In genomic region chr12:40921563-40922163, GRCh38 we compare ENCODE assay signal across 8 cellular contexts.
DNase-seq lines count a peak whose midpoint lies in the region; ATAC-seq, FAIRE-seq and TF ChIP-seq lines count a peak whose summit lies in the region.

No MANE protein-coding gene starts in this region.

- H3K9me3 Mint-ChIP-seq in activated T-helper 1 cell treated with anti-CD3 and anti-CD28 coated beads, Interleukin-12 subunit alpha, Interleukin-12 subunit beta, Interleukin-2, Interleukin-4 antibody, amounts not matched to agents 30 ng/mL and 10 ng/mL and 1 ng/mL, durations not matched to agents 14 hours and 24 hours and 36 hours = no peaks in the 10 kb centered on the region
- no peaks in the 10 kb centered on the region for H3K9me3 Mint-ChIP-seq in activated T-helper 17 cell treated with anti-CD3 and anti-CD28 coated beads, Interleukin-2, amount 50 U/mL, for 72 hours

- H3K79me2 ChIP-seq in PC-3 (ENCODE audit: low read length) = no peaks in the 10 kb centered on the region

- CTCF ChIA-PET in PC-3 (lab: Charles Lee) = interaction anchor here (0.7 kb wide), 1 partner anchor 160 kb away, joined by 3 read pairs; no protein-coding TSS in a partner anchor

- H3K4me1 Mint-ChIP-seq in activated T-helper 1 cell treated with anti-CD3 and anti-CD28 coated beads, Interleukin-12 subunit alpha, Interleukin-12 subunit beta, Interleukin-2, Interleukin-4 antibody, amounts not matched to agents 30 ng/mL and 10 ng/mL and 1 ng/mL, durations not matched to agents 14 hours and 24 hours and 36 hours (ENCODE audit: low read depth) = no peaks in the 10 kb centered on the region
- no peaks in the 10 kb centered on the region for H3K4me1 Mint-ChIP-seq in activated T-helper 17 cell treated with anti-CD3 and anti-CD28 coated beads, Interleukin-2, amount 50 U/mL, for 72 hours

- H3K36me3 ChIP-seq in PC-3 (ENCODE audit: low read depth, low read length) (no peaks in the 10 kb centered on the region), suprapubic skin (no peaks in the 10 kb centered on the region)

- H3K27me3 Mint-ChIP-seq in activated T-helper 1 cell treated with anti-CD3 and anti-CD28 coated beads, Interleukin-12 subunit alpha, Interleukin-12 subunit beta, Interleukin-2, Interleukin-4 antibody, amounts not matched to agents 30 ng/mL and 10 ng/mL and 1 ng/mL, durations not matched to agents 14 hours and 24 hours and 36 hours (ENCODE audit: insufficient read depth) = no peaks in the 10 kb centered on the region
- H3K27me3 Mint-ChIP-seq in activated T-helper 17 cell treated with anti-CD3 and anti-CD28 coated beads, Interleukin-2, amount 50 U/mL, for 72 hours = peaks cover 10% of the 10 kb centered on the region

- ATAC-seq in PC-3 (no peak), HG02840 (IDR thresholded peaks at IDR 0.05; ENCODE audit: low FRiP score, unreplicated experiment) (no peak)
- no peak for ATAC-seq in activated T-helper 17 cell treated with anti-CD3 and anti-CD28 coated beads, Interleukin-2, amount 50 U/mL, for 72 hours (replicated peaks)

- H2AFZ ChIP-seq in PC-3 (ENCODE audit: low read length) = no peak overlapping the region

- peaks cover 23% of the 10 kb centered on the region; the same call in 1 of the 2 replicates for H3K27me3 ChIP-seq in PC-3 (ENCODE audit: low read length)
- H3K27me3 ChIP-seq in suprapubic skin = no peaks in the 10 kb centered on the region

- no peak overlapping the region for H3K9ac ChIP-seq in PC-3 (ENCODE audit: low read length)

- no peak overlapping the region for H3K4me2 ChIP-seq in PC-3 (ENCODE audit: low read length)

- 25% methylated on average over 2 of the region's 2 CpGs for WGBS in suprapubic skin

- TF ChIP-seq CTCF in GM12874 (IDR thresholded peaks at IDR 0.05; ENCODE audit: insufficient read depth, low read depth, low read length) (peak; percentile 19; the same call in 1 of the 2 replicates), PC-3 (conservative IDR thresholded peaks at IDR 0.05; ENCODE audit: low read depth, low read length) (peak; percentile 81), fibroblast of the aortic adventitia (IDR thresholded peaks at IDR 0.05; ENCODE audit: insufficient read depth, low read length) (peak; percentile 55), suprapubic skin (IDR thresholded peaks at IDR 0.05) (peak; percentile 40 to 42)

- no peaks in the 10 kb centered on the region for H3K36me3 Mint-ChIP-seq in activated T-helper 1 cell treated with anti-CD3 and anti-CD28 coated beads, Interleukin-12 subunit alpha, Interleukin-12 subunit beta, Interleukin-2, Interleukin-4 antibody, amounts not matched to agents 30 ng/mL and 10 ng/mL and 1 ng/mL, durations not matched to agents 14 hours and 24 hours and 36 hours (ENCODE audit: low read depth)
- no peaks in the 10 kb centered on the region for H3K36me3 Mint-ChIP-seq in activated T-helper 17 cell treated with anti-CD3 and anti-CD28 coated beads, Interleukin-2, amount 50 U/mL, for 72 hours (ENCODE audit: low read depth)

- no peak for TF ChIP-seq POLR2A in suprapubic skin (IDR thresholded peaks at IDR 0.05)

- no peaks in the 10 kb centered on the region for H3K9me2 ChIP-seq in PC-3 (replicated peaks; ENCODE audit: low read length)

- H3K4me1 ChIP-seq in PC-3 (ENCODE audit: insufficient read depth, low read length) (no peaks in the 10 kb centered on the region), suprapubic skin (no peaks in the 10 kb centered on the region)

- H3K4me3 Mint-ChIP-seq in activated T-helper 1 cell treated with anti-CD3 and anti-CD28 coated beads, Interleukin-12 subunit alpha, Interleukin-12 subunit beta, Interleukin-2, Interleukin-4 antibody, amounts not matched to agents 30 ng/mL and 10 ng/mL and 1 ng/mL, durations not matched to agents 14 hours and 24 hours and 36 hours = no peak overlapping the region
- no peak overlapping the region for H3K4me3 Mint-ChIP-seq in activated T-helper 17 cell treated with anti-CD3 and anti-CD28 coated beads, Interleukin-2, amount 50 U/mL, for 72 hours

- no peak for TF ChIP-seq EP300 in suprapubic skin (IDR thresholded peaks at IDR 0.05)

- H3K27ac ChIP-seq in PC-3 (ENCODE audit: low read length) (no peak overlapping the region), suprapubic skin (no peak overlapping the region)

- DNase-seq in PC-3 (peak; percentile 60), fibroblast of the aortic adventitia (ENCODE audit: low read depth) (peak; percentile 44), suprapubic skin (ENCODE audit: low spot score in 2 of 2) (no peak)
- DNase-seq in activated T-helper 1 cell treated with anti-CD3 and anti-CD28 coated beads, Interleukin-12 subunit alpha, Interleukin-12 subunit beta, Interleukin-2, Interleukin-4 antibody, amounts not matched to agents 30 ng/mL and 10 ng/mL and 1 ng/mL, durations not matched to agents 14 hours and 24 hours and 36 hours (ENCODE audit: low spot score) = no peak

- intact Hi-C loops in PC-3 (cut with micrococcal nuclease) = loop anchor here (1.0 to 10.0 kb wide), 4 partner anchors 176 to 767 kb away; no protein-coding TSS in a partner anchor
- intact Hi-C loops in activated T-helper 1 cell treated with anti-CD3 and anti-CD28 coated beads, Interleukin-12 subunit alpha, Interleukin-12 subunit beta, Interleukin-2, Interleukin-4 antibody, amounts not matched to agents 30 ng/mL and 10 ng/mL and 1 ng/mL, durations not matched to agents 14 hours and 24 hours and 36 hours (cut with micrococcal nuclease) = loop anchor here (5.0 kb wide), 3 partner anchors 584 to 909 kb away; no protein-coding TSS in a partner anchor

- no peak overlapping the region for H3K27ac Mint-ChIP-seq in activated T-helper 1 cell treated with anti-CD3 and anti-CD28 coated beads, Interleukin-12 subunit alpha, Interleukin-12 subunit beta, Interleukin-2, Interleukin-4 antibody, amounts not matched to agents 30 ng/mL and 10 ng/mL and 1 ng/mL, durations not matched to agents 14 hours and 24 hours and 36 hours
- no peak overlapping the region for H3K27ac Mint-ChIP-seq in activated T-helper 17 cell treated with anti-CD3 and anti-CD28 coated beads, Interleukin-2, amount 50 U/mL, for 72 hours

- no peak overlapping the region for H3K4me3 ChIP-seq in PC-3 (ENCODE audit: low read length)
- no peak overlapping the region for H3K4me3 ChIP-seq in fibroblast of the aortic adventitia (ENCODE audit: low read depth, low read length)
- H3K4me3 ChIP-seq in suprapubic skin = no peak overlapping the region

- peak; percentile 98 for FAIRE-seq in A204.1 (lab: Jason Lieb, UNC)

- H3K9me3 ChIP-seq in PC-3 (ENCODE audit: low read length) (no peaks in the 10 kb centered on the region), suprapubic skin (no peaks in the 10 kb centered on the region)

- no TSS peak for BruUV-seq in PC-3 (replicated peaks; lab: Mats Ljungman, UMichigan)

- no peaks in the 10 kb centered on the region for H4K20me1 ChIP-seq in PC-3 (ENCODE audit: low read length)

- H3F3A ChIP-seq in PC-3 (ENCODE audit: low read length, unreplicated experiment) = no peaks in the 10 kb centered on the region

- POLR2A ChIA-PET in PC-3 (lab: Charles Lee; ENCODE audit: unreplicated experiment) = no interaction called here

Comparison
In these comparisons a context has a peak if more than half of its experiments do, and no peak if none do; other contexts are left out.
1. CTCF ChIP-seq: peak in every context shown above with its lines; median percentile 81 in PC-3; 55 in fibroblast of the aortic adventitia; 41 in suprapubic skin; 19 in GM12874.
2. DNase-seq: peak in PC-3 (single experiment) and fibroblast of the aortic adventitia (single experiment); none in suprapubic skin (0 of 2) and activated T-helper 1 cell treated with anti-CD3 and anti-CD28 coated beads, Interleukin-12 subunit alpha, Interleukin-12 subunit beta, Interleukin-2, Interleukin-4 antibody, amounts not matched to agents 30 ng/mL and 10 ng/mL and 1 ng/mL, durations not matched to agents 14 hours and 24 hours and 36 hours (single experiment).